Comparison of ENCODE assay signal across 9 cellular contexts in the genomic region with DNA sequence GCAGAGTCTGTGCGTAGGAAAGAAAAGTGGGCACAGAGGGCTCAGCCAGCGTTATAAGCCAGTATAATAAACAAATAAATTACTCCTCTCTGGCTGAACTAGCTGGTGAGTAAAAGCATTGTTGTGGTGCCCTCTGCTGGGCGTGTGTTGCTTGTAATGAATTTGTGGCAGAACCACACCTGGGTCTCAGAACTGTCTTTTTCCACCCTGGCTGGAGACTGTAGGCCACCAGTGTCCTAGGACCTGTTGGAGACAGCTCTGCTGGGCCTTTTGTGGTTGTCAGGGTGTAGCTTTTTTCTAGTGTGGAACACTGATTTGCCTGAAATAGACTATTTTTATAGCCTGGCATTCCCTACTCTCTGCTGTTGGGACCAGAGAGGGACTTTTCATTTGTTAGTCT.
DNase-seq lines count a peak whose midpoint lies in the region; ATAC-seq, FAIRE-seq and TF ChIP-seq lines count a peak whose summit lies in the region.
"Had no signal": no experiment of that assay in that cellular context is flagged by ENCODE, and none has a peak within 500 bp of the region (broad histone marks: within the 10 kb centered on the region; RNA-seq: fewer than 3 reads in every experiment).

No MANE protein-coding gene starts in this region.

- H2AFZ ChIP-seq in endothelial cell of umbilical vein (ENCODE audit: low read depth, low read length): no peak overlapping the region

- no peaks in the 10 kb centered on the region for H3K9me1 ChIP-seq in endothelial cell of umbilical vein (replicated peaks; ENCODE audit: control insufficient read depth, extremely low read depth, insufficient read depth, low read length)

- CTCF ChIA-PET in activated CD8-positive, alpha-beta T cell treated with anti-CD3 and anti-CD28 coated beads, Interleukin-2, amount 10 ng/mL, durations not matched to agents 7 days and 5 days (lab: Charles Lee): interaction anchor here (0.9 to 2.5 kb wide), 11 partner anchors 8 to 732 kb away, joined by 3 to 11 read pairs (median 3); no protein-coding TSS in a partner anchor
- CTCF ChIA-PET in endothelial cell of umbilical vein (lab: Charles Lee): interaction anchor here (0.5 to 8.2 kb wide), 31 partner anchors 9 to 763 kb away, joined by 3 to 113 read pairs (median 5); no protein-coding TSS in a partner anchor

- ATAC-seq in HG02884 (IDR thresholded peaks at IDR 0.05; ENCODE audit: unreplicated experiment) (peak; percentile 81), GM21717 (IDR thresholded peaks at IDR 0.05; ENCODE audit: unreplicated experiment) (no peak)
- ATAC-seq in activated CD8-positive, alpha-beta T cell treated with anti-CD3 and anti-CD28 coated beads, Interleukin-2, amount 10 ng/mL, durations not matched to agents 7 days and 5 days: no peak
- ATAC-seq in stimulated activated effector memory CD8-positive, alpha-beta T cell treated with anti-CD3 and anti-CD28 coated beads, Interleukin-12 subunit alpha, Interleukin-12 subunit beta, amount 100 ng/mL, for 72 hours: peak; percentile 45

- dilution Hi-C loops in endothelial cell of umbilical vein (cut with MboI; ENCODE audit: extremely low pct_ligation_motif_present, low sequenced_read_pairs): no loop called here

- H3K4me3 Mint-ChIP-seq in activated CD8-positive, alpha-beta T cell treated with anti-CD3 and anti-CD28 coated beads, Interleukin-2, amount 10 ng/mL, durations not matched to agents 7 days and 5 days: no peak overlapping the region
- H3K4me3 Mint-ChIP-seq in stimulated activated effector memory CD8-positive, alpha-beta T cell treated with anti-CD3 and anti-CD28 coated beads, Interleukin-12 subunit alpha, Interleukin-12 subunit beta, amount 100 ng/mL, for 72 hours: no peak overlapping the region

- FAIRE-seq in endothelial cell of umbilical vein (lab: Jason Lieb, UNC): peak; percentile 94
- FAIRE-seq: colon had no signal

- no peaks in the 10 kb centered on the region for H3K9me3 ChIP-seq in endothelial cell of umbilical vein (replicated peaks; ENCODE audit: control insufficient read depth, insufficient read depth, low read length)

- H3K4me1 Mint-ChIP-seq in activated CD8-positive, alpha-beta T cell treated with anti-CD3 and anti-CD28 coated beads, Interleukin-2, amount 10 ng/mL, durations not matched to agents 7 days and 5 days (ENCODE audit: low read depth): no peaks in the 10 kb centered on the region
- no peaks in the 10 kb centered on the region for H3K4me1 Mint-ChIP-seq in stimulated activated effector memory CD8-positive, alpha-beta T cell treated with anti-CD3 and anti-CD28 coated beads, Interleukin-12 subunit alpha, Interleukin-12 subunit beta, amount 100 ng/mL, for 72 hours

- intact Hi-C loops in endothelial cell of umbilical vein (cut with micrococcal nuclease): loop anchor here (1.0 kb wide), 10 partner anchors 189 to 762 kb away; no protein-coding TSS in a partner anchor

- no peak overlapping the region for H3K27ac Mint-ChIP-seq in activated CD8-positive, alpha-beta T cell treated with anti-CD3 and anti-CD28 coated beads, Interleukin-2, amount 10 ng/mL, durations not matched to agents 7 days and 5 days
- no peak overlapping the region for H3K27ac Mint-ChIP-seq in stimulated activated effector memory CD8-positive, alpha-beta T cell treated with anti-CD3 and anti-CD28 coated beads, Interleukin-12 subunit alpha, Interleukin-12 subunit beta, amount 100 ng/mL, for 72 hours

- no peaks in the 10 kb centered on the region for H3K36me3 Mint-ChIP-seq in activated CD8-positive, alpha-beta T cell treated with anti-CD3 and anti-CD28 coated beads, Interleukin-2, amount 10 ng/mL, durations not matched to agents 7 days and 5 days (ENCODE audit: low read depth)
- no peaks in the 10 kb centered on the region for H3K36me3 Mint-ChIP-seq in stimulated activated effector memory CD8-positive, alpha-beta T cell treated with anti-CD3 and anti-CD28 coated beads, Interleukin-12 subunit alpha, Interleukin-12 subunit beta, amount 100 ng/mL, for 72 hours

- H3K79me2 ChIP-seq in endothelial cell of umbilical vein (ENCODE audit: control insufficient read depth, insufficient read depth, low read length): no peaks in the 10 kb centered on the region

- H3K4me2 ChIP-seq in endothelial cell of umbilical vein (ENCODE audit: insufficient read depth, low read length): no peak overlapping the region

- BruUV-seq in endothelial cell of umbilical vein (replicated peaks; lab: Mats Ljungman, UMichigan): no TSS peak

- no peak for TF ChIP-seq POLR2A in endothelial cell of umbilical vein (IDR thresholded peaks at IDR 0.05; ENCODE audit: low read depth, low read length)

- H3K36me3 ChIP-seq in endothelial cell of umbilical vein (ENCODE audit: control insufficient read depth in 2 of 2, extremely low read depth in 1 of 2, insufficient read depth in 2 of 2, low read length in 2 of 2): peaks cover 0 to 12% of the 10 kb centered on the region in 2 experiments

- DNase-seq in ELR (ENCODE audit: low read depth) (peak; percentile 76), NCI-H69 (lab: John Stamatoyannopoulos, UW) (peak; percentile 52), endothelial cell of umbilical vein (ENCODE audit: low read depth, low spot score) (peak; percentile 80), middle frontal gyrus (ENCODE audit: extremely low spot score, low spot score) (peak; percentile 78)
- peak; percentile 71 for DNase-seq in activated CD8-positive, alpha-beta T cell treated with anti-CD3 and anti-CD28 coated beads, Interleukin-2, amount 10 ng/mL, durations not matched to agents 7 days and 5 days
- DNase-seq in stimulated activated effector memory CD8-positive, alpha-beta T cell treated with anti-CD3 and anti-CD28 coated beads, Interleukin-12 subunit alpha, Interleukin-12 subunit beta, amount 100 ng/mL, for 72 hours (ENCODE audit: low spot score in 2 of 2): peak; percentile 33 to 74

- peak; percentile 68 to 69 for TF ChIP-seq CTCF in endothelial cell of umbilical vein (IDR thresholded peaks at IDR 0.05; ENCODE audit: extremely low read depth in 1 of 2, insufficient read depth in 1 of 2, low read depth in 1 of 2, low read length in 2 of 2)

- H3K9ac ChIP-seq in endothelial cell of umbilical vein (replicated peaks; ENCODE audit: extremely low read depth, insufficient read depth, low read length): no peak overlapping the region

- no peaks in the 10 kb centered on the region for H4K20me1 ChIP-seq in endothelial cell of umbilical vein (replicated peaks; ENCODE audit: control insufficient read depth, extremely low read depth, insufficient read depth, low read length)

- POLR2A ChIA-PET in activated CD8-positive, alpha-beta T cell treated with anti-CD3 and anti-CD28 coated beads, Interleukin-2, amount 10 ng/mL, durations not matched to agents 7 days and 5 days (lab: Charles Lee): interaction anchor here (1.2 kb wide), 1 partner anchor 130 kb away, joined by 3 read pairs; no protein-coding TSS in a partner anchor
- POLR2A ChIA-PET in endothelial cell of umbilical vein (lab: Charles Lee): no interaction called here

- no peak overlapping the region for H3K27ac ChIP-seq in endothelial cell of umbilical vein (ENCODE audit: insufficient read depth, low read depth, low read length)

- H3K27me3 Mint-ChIP-seq in activated CD8-positive, alpha-beta T cell treated with anti-CD3 and anti-CD28 coated beads, Interleukin-2, amount 10 ng/mL, durations not matched to agents 7 days and 5 days (ENCODE audit: low read depth): peaks cover 3% of the 10 kb centered on the region

- H3K4me3 ChIP-seq in endothelial cell of umbilical vein (replicated peaks in 1 of 3; ENCODE audit: insufficient read depth in 1 of 3, low read depth in 1 of 3, low read length in 3 of 3): no peak overlapping the region

- H3K4me1 ChIP-seq in endothelial cell of umbilical vein (ENCODE audit: control insufficient read depth, extremely low read depth, insufficient read depth, low read length): no peaks in the 10 kb centered on the region

- no peaks in the 10 kb centered on the region for H3K27me3 ChIP-seq in endothelial cell of umbilical vein (ENCODE audit: control insufficient read depth in 2 of 2, insufficient read depth in 2 of 2, low read length in 2 of 2)

- H3K9me3 Mint-ChIP-seq in activated CD8-positive, alpha-beta T cell treated with anti-CD3 and anti-CD28 coated beads, Interleukin-2, amount 10 ng/mL, durations not matched to agents 7 days and 5 days (ENCODE audit: insufficient read depth): no peaks in the 10 kb centered on the region
- no peaks in the 10 kb centered on the region for H3K9me3 Mint-ChIP-seq in stimulated activated effector memory CD8-positive, alpha-beta T cell treated with anti-CD3 and anti-CD28 coated beads, Interleukin-12 subunit alpha, Interleukin-12 subunit beta, amount 100 ng/mL, for 72 hours

TF ChIP-seq in endothelial cell of umbilical vein, 7 proteins besides CTCF, POLR2A, EP300 and RAD21:
- TF ChIP-seq, protein P1, sequence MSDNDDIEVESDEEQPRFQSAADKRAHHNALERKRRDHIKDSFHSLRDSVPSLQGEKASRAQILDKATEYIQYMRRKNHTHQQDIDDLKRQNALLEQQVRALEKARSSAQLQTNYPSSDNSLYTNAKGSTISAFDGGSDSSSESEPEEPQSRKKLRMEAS (IDR thresholded peaks at IDR 0.05; ENCODE audit: insufficient read depth, insufficient read length): no peak
- TF ChIP-seq POLR2AphosphoS5 (IDR thresholded peaks at IDR 0.05; ENCODE audit: insufficient read depth, low read depth, low read length) (no peak), EZH2 (IDR thresholded peaks at IDR 0.05; ENCODE audit: borderline replicate concordance, low read depth, low read length, severe bottlenecking) (no peak), MYC (IDR thresholded peaks at IDR 0.05; ENCODE audit: low read depth, low read length) (no peak), GATA2 (IDR thresholded peaks at IDR 0.05; ENCODE audit: insufficient read depth, insufficient read length, low read depth, low read length) (no peak), FOS (IDR thresholded peaks at IDR 0.05; ENCODE audit: borderline replicate concordance, insufficient read depth, low read length) (no peak), JUN (IDR thresholded peaks at IDR 0.05; ENCODE audit: borderline replicate concordance, insufficient read depth, insufficient read length, low read depth) (no peak)

Comparison
In these comparisons a context has a peak if more than half of its experiments do, and no peak if none do; other contexts are left out.
1. ATAC-seq: peak in HG02884 (single experiment) and stimulated activated effector memory CD8-positive, alpha-beta T cell treated with anti-CD3 and anti-CD28 coated beads, Interleukin-12 subunit alpha, Interleukin-12 subunit beta, amount 100 ng/mL, for 72 hours (single experiment); none in activated CD8-positive, alpha-beta T cell treated with anti-CD3 and anti-CD28 coated beads, Interleukin-2, amount 10 ng/mL, durations not matched to agents 7 days and 5 days (single experiment) and GM21717 (single experiment).
2. Peak in every context shown above with its lines, with median percentiles within 50 percentile points of each other: DNase-seq.